In the genomic region with DNA sequence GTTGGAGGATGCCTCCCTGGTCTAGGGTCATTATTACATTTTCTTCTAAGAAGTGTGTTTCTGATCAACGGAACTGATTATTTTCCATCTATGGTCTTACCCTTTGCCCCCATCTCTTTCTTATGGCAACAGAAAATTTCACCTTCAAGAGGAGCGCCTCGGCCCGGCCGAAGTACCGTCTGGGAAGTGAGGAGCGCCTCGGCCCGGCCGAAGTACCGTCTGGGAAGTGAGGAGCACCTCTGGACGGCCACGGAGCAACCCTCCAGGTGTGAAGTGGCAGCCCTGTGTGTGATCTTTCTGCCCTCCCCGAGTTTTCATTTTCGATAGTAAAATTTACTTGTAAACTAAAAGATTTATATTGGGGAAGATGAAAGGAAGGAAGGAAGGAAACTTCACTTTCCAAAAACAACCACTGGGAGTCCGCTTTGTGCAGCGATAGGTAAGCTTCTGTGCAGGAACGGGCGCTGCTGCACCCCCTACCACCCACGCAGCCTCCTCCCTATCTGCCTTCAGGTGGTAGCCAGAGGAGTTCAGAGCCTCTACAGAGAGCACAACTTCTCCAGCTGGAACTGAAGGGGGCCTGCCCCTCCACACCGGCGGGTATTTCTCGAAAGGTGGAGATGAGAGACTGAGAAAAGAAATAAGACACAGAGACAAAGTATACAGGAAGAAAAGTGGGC, we compare ENCODE assay signal across 1 cellular context.
TF ChIP-seq lines count a peak whose summit lies in the region.

No MANE protein-coding gene starts in this region.

TF ChIP-seq in WTC11, 78 proteins besides CTCF, POLR2A, EP300 and RAD21:
- TF ChIP-seq ZMAT4 (CRISPR knock-in tag; IDR thresholded peaks at IDR 0.05) = no peak
- TF ChIP-seq ZNF671 (CRISPR knock-in tag; IDR thresholded peaks at IDR 0.05) = no peak
- TF ChIP-seq RELA (CRISPR knock-in tag; IDR thresholded peaks at IDR 0.05; ENCODE audit: borderline replicate concordance) = no peak
- TF ChIP-seq ZBTB21 (CRISPR knock-in tag; IDR thresholded peaks at IDR 0.05; ENCODE audit: borderline replicate concordance) = no peak
